ENCODE assay signal across 2 cellular contexts in the genomic region with DNA sequence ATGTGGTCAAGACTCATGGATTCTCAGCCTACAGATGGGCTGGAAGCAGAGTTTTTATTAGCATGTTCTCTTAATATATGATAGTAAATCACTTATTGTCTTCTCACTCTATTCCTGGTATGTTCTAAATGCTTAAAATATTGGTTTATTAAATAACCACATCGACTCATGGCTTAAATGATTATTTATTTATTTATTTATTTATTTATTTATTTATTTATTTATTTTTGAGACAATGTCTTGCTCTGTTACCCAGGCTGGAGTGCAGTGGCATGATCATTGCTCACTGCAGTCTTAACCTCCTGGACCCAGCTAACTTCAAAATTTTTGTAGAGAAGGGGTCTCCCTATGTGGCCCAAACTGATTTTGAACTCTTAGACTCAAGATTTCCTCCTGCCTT.
TF ChIP-seq lines count a peak whose summit lies in the region.

No MANE protein-coding gene starts in this region.

TF ChIP-seq in HEK293, 187 proteins besides CTCF, POLR2A, EP300 and RAD21 (continued from another document and continues in another):
- TF ChIP-seq ZNF175 (tag by site-specific recombination; IDR thresholded peaks at IDR 0.05) (no peak), ZNF777 (tag by site-specific recombination; IDR thresholded peaks at IDR 0.05; ENCODE audit: borderline replicate concordance) (no peak), ZNF596 (tag by site-specific recombination; IDR thresholded peaks at IDR 0.05) (no peak), ZBTB26 (tag by site-specific recombination; optimal IDR thresholded peaks at IDR 0.05) (no peak), ZSCAN23 (tag by site-specific recombination; IDR thresholded peaks at IDR 0.05) (no peak), INSM2 (tag by site-specific recombination; IDR thresholded peaks at IDR 0.05) (no peak), ZNF266 (tag by site-specific recombination; IDR thresholded peaks at IDR 0.05; ENCODE audit: low read depth) (peak; percentile 55; the same call in 1 of the 2 replicates), YY2 (tag by site-specific recombination; IDR thresholded peaks at IDR 0.05) (no peak), ZNF521 (tag by site-specific recombination; IDR thresholded peaks at IDR 0.05) (no peak), ZNF623 (tag by site-specific recombination; IDR thresholded peaks at IDR 0.05) (peak; percentile 53), TRIM28 (IDR thresholded peaks at IDR 0.05; ENCODE audit: borderline replicate concordance, low read length) (no peak), ZNF335 (tag by site-specific recombination; conservative IDR thresholded peaks at IDR 0.05) (no peak), ZNF571 (tag by site-specific recombination; IDR thresholded peaks at IDR 0.05) (no peak), ZNF426 (tag by site-specific recombination; IDR thresholded peaks at IDR 0.05) (peak; percentile 67), ZNF501 (tag by site-specific recombination; IDR thresholded peaks at IDR 0.05) (no peak), ZNF510 (tag by site-specific recombination; IDR thresholded peaks at IDR 0.05; ENCODE audit: insufficient replicate concordance) (peak; percentile 32), ZNF311 (tag by site-specific recombination; IDR thresholded peaks at IDR 0.05; ENCODE audit: borderline replicate concordance) (no peak), ZNF664 (tag by site-specific recombination; IDR thresholded peaks at IDR 0.05) (no peak)
- TF ChIP-seq, protein P1, sequence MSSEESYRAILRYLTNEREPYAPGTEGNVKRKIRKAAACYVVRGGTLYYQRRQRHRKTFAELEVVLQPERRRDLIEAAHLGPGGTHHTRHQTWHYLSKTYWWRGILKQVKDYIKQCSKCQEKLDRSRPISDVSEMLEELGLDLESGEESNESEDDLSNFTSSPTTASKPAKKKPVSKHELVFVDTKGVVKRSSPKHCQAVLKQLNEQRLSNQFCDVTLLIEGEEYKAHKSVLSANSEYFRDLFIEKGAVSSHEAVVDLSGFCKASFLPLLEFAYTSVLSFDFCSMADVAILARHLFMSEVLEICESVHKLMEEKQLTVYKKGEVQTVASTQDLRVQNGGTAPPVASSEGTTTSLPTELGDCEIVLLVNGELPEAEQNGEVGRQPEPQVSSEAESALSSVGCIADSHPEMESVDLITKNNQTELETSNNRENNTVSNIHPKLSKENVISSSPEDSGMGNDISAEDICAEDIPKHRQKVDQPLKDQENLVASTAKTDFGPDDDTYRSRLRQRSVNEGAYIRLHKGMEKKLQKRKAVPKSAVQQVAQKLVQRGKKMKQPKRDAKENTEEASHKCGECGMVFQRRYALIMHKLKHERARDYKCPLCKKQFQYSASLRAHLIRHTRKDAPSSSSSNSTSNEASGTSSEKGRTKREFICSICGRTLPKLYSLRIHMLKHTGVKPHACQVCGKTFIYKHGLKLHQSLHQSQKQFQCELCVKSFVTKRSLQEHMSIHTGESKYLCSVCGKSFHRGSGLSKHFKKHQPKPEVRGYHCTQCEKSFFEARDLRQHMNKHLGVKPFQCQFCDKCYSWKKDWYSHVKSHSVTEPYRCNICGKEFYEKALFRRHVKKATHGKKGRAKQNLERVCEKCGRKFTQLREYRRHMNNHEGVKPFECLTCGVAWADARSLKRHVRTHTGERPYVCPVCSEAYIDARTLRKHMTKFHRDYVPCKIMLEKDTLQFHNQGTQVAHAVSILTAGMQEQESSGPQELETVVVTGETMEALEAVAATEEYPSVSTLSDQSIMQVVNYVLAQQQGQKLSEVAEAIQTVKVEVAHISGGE (tag by site-specific recombination; conservative IDR thresholded peaks at IDR 0.05; ENCODE audit: low read depth): peak; percentile 51
- TF ChIP-seq, protein P2, sequence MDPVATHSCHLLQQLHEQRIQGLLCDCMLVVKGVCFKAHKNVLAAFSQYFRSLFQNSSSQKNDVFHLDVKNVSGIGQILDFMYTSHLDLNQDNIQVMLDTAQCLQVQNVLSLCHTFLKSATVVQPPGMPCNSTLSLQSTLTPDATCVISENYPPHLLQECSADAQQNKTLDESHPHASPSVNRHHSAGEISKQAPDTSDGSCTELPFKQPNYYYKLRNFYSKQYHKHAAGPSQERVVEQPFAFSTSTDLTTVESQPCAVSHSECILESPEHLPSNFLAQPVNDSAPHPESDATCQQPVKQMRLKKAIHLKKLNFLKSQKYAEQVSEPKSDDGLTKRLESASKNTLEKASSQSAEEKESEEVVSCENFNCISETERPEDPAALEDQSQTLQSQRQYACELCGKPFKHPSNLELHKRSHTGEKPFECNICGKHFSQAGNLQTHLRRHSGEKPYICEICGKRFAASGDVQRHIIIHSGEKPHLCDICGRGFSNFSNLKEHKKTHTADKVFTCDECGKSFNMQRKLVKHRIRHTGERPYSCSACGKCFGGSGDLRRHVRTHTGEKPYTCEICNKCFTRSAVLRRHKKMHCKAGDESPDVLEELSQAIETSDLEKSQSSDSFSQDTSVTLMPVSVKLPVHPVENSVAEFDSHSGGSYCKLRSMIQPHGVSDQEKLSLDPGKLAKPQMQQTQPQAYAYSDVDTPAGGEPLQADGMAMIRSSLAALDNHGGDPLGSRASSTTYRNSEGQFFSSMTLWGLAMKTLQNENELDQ (tag by site-specific recombination; IDR thresholded peaks at IDR 0.05; ENCODE audit: low read depth): no peak

TF ChIP-seq in WTC11, 78 proteins besides CTCF, POLR2A, EP300 and RAD21 (continued from another document):
- TF ChIP-seq, protein P3, sequence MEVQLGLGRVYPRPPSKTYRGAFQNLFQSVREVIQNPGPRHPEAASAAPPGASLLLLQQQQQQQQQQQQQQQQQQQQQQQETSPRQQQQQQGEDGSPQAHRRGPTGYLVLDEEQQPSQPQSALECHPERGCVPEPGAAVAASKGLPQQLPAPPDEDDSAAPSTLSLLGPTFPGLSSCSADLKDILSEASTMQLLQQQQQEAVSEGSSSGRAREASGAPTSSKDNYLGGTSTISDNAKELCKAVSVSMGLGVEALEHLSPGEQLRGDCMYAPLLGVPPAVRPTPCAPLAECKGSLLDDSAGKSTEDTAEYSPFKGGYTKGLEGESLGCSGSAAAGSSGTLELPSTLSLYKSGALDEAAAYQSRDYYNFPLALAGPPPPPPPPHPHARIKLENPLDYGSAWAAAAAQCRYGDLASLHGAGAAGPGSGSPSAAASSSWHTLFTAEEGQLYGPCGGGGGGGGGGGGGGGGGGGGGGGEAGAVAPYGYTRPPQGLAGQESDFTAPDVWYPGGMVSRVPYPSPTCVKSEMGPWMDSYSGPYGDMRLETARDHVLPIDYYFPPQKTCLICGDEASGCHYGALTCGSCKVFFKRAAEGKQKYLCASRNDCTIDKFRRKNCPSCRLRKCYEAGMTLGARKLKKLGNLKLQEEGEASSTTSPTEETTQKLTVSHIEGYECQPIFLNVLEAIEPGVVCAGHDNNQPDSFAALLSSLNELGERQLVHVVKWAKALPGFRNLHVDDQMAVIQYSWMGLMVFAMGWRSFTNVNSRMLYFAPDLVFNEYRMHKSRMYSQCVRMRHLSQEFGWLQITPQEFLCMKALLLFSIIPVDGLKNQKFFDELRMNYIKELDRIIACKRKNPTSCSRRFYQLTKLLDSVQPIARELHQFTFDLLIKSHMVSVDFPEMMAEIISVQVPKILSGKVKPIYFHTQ (CRISPR knock-in tag; IDR thresholded peaks at IDR 0.05): no peak
- TF ChIP-seq ZNF532 (CRISPR knock-in tag; IDR thresholded peaks at IDR 0.05; ENCODE audit: borderline replicate concordance): no peak
- TF ChIP-seq, protein P4, sequence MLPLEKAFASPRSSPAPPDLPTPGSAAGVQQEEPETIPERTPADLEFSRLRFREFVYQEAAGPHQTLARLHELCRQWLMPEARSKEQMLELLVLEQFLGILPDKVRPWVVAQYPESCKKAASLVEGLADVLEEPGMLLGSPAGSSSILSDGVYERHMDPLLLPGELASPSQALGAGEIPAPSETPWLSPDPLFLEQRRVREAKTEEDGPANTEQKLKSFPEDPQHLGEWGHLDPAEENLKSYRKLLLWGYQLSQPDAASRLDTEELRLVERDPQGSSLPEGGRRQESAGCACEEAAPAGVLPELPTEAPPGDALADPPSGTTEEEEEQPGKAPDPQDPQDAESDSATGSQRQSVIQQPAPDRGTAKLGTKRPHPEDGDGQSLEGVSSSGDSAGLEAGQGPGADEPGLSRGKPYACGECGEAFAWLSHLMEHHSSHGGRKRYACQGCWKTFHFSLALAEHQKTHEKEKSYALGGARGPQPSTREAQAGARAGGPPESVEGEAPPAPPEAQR (CRISPR knock-in tag; IDR thresholded peaks at IDR 0.05): no peak
- no peak for TF ChIP-seq OVOL2 (CRISPR knock-in tag; IDR thresholded peaks at IDR 0.05; ENCODE audit: borderline replicate concordance)
- TF ChIP-seq ZNF425 (CRISPR knock-in tag; conservative IDR thresholded peaks at IDR 0.05): no peak
TF ChIP-seq in WTC11: peak in this region for 1.
